11 cellular contexts compared by ENCODE assay signal in genomic region chr15:40931300-40932142, GRCh38. TPM values are rescaled to one million over a fixed set of nuclear protein-coding genes. Genes with fewer than 3 reads are reported as not detected.
A peak's percentile ranks its signal among the peaks of the same experiment; 100 is the strongest.
DNase-seq lines count a peak whose midpoint lies in the region; ATAC-seq and TF ChIP-seq lines count a peak whose summit lies in the region.
"Had no signal": no experiment of that assay in that cellular context is flagged by ENCODE, and none has a peak within 500 bp of the region (broad histone marks: within the 10 kb centered on the region; RNA-seq: fewer than 3 reads in every experiment).

No MANE protein-coding gene starts in this region.

- H3K36me3 ChIP-seq in ascending aorta (no peaks in the 10 kb centered on the region), lower lobe of right lung (peaks cover 21% of the 10 kb centered on the region), stomach (peaks cover 0 to 14% (median 0%) of the 10 kb centered on the region in 4 donors)

- DNase-seq in T-helper 2 cell treated with Interferon-gamma antibody and Interleukin-4, amounts not matched to agents 5 μg/mL and 100 μg/mL, for 36 hours (ENCODE audit: low spot score) = no peak
- DNase-seq in T-helper 2 cell (no peak), ascending aorta (ENCODE audit: low spot score in 2 of 2) (no peak), lower lobe of right lung (no peak), stomach (no peak), ecto neural progenitor cell (ENCODE audit: low spot score) (no peak), NCI-H2107 (lab: John Stamatoyannopoulos, UW) (no peak)
- DNase-seq: activated effector memory CD4-positive, alpha-beta T cell treated with Interleukin-2 at 50 U/mL for 16 hours; T1000 had no signal

- peak overlapping the region; percentile 45 to 66 for H3K4me3 ChIP-seq in ascending aorta
- H3K4me3 ChIP-seq in lower lobe of right lung = peak overlapping the region; percentile 64
- peak overlapping the region; percentile 49 to 75 (median 52) for H3K4me3 ChIP-seq in stomach

- H3K27me3 ChIP-seq in ascending aorta (peaks cover 8% of the 10 kb centered on the region), lower lobe of right lung (ENCODE audit: low read depth) (peaks cover 52% of the 10 kb centered on the region), stomach (peaks cover 10 to 66% (median 56%) of the 10 kb centered on the region in 3 donors)

- H3K4me1 Mint-ChIP-seq in T-helper 2 cell treated with Interferon-gamma antibody and Interleukin-4, amounts not matched to agents 5 μg/mL and 100 μg/mL, for 36 hours (ENCODE audit: low read depth) = peaks cover 30% of the 10 kb centered on the region

- TF ChIP-seq EP300 in stomach (IDR thresholded peaks at IDR 0.05) = no peak

- peak overlapping the region; percentile 79 for H3K4me3 Mint-ChIP-seq in T-helper 2 cell treated with Interferon-gamma antibody and Interleukin-4, amounts not matched to agents 5 μg/mL and 100 μg/mL, for 36 hours

- no peak overlapping the region for H3K27ac Mint-ChIP-seq in T-helper 2 cell treated with Interferon-gamma antibody and Interleukin-4, amounts not matched to agents 5 μg/mL and 100 μg/mL, for 36 hours

- intact Hi-C loops in ascending aorta (cut with DNase I) = loop anchor here (2.0 kb wide), 1 partner anchor 25 kb away; no protein-coding TSS in a partner anchor
- intact Hi-C loops in lower lobe of right lung (cut with DNase I) = no loop called here
- intact Hi-C loops in stomach (cut with DNase I; ENCODE audit: low total_unique reads) = no loop called here

- peaks cover 23 to 38% of the 10 kb centered on the region in 2 donors for H3K4me1 ChIP-seq in ascending aorta
- H3K4me1 ChIP-seq in lower lobe of right lung = peaks cover 90% of the 10 kb centered on the region
- peaks cover 43 to 72% (median 58%) of the 10 kb centered on the region in 4 donors for H3K4me1 ChIP-seq in stomach

- TF ChIP-seq CTCF in ascending aorta (IDR thresholded peaks at IDR 0.05) = no peak
- no peak for TF ChIP-seq CTCF in lower lobe of right lung (IDR thresholded peaks at IDR 0.05)
- no peak for TF ChIP-seq CTCF in stomach (IDR thresholded peaks at IDR 0.05)

- H3K27ac ChIP-seq in ascending aorta = no peak overlapping the region
- H3K27ac ChIP-seq in lower lobe of right lung = peak overlapping the region; percentile 60
- H3K27ac ChIP-seq in stomach = peak overlapping the region; percentile 9 to 47 (median 43)

- H3K27me3 Mint-ChIP-seq in T-helper 2 cell treated with Interferon-gamma antibody and Interleukin-4, amounts not matched to agents 5 μg/mL and 100 μg/mL, for 36 hours (ENCODE audit: low read depth) = peaks cover 58% of the 10 kb centered on the region

- no peaks in the 10 kb centered on the region for H3K9me3 ChIP-seq in ascending aorta
- no peaks in the 10 kb centered on the region for H3K9me3 ChIP-seq in lower lobe of right lung
- H3K9me3 ChIP-seq in stomach = no peaks in the 10 kb centered on the region

- no peaks in the 10 kb centered on the region for H3K36me3 Mint-ChIP-seq in T-helper 2 cell treated with Interferon-gamma antibody and Interleukin-4, amounts not matched to agents 5 μg/mL and 100 μg/mL, for 36 hours (ENCODE audit: low read depth)

- ATAC-seq in lower lobe of right lung (no peak), GM18511 (IDR thresholded peaks at IDR 0.05; ENCODE audit: unreplicated experiment) (no peak)

- H3K9me3 Mint-ChIP-seq in T-helper 2 cell treated with Interferon-gamma antibody and Interleukin-4, amounts not matched to agents 5 μg/mL and 100 μg/mL, for 36 hours = no peaks in the 10 kb centered on the region

- no peak for TF ChIP-seq POLR2A in stomach (IDR thresholded peaks at IDR 0.05)

- 74 to 79% (median 77%) methylated on average over 10 to 16 of the region's 16 CpGs for WGBS in stomach, 5 donors

RNA-seq across cellular contexts. Expression of gene DLL4, which starts 2.4 kb away (rescaled TPM):
- total RNA-seq in ascending aorta = 30.2 TPM
- total RNA-seq in lower lobe of right lung = 21.3 TPM
- 10 to 100 TPM in 1 of 5 donors, 1 to 10 TPM in 3, under 1 TPM in 1; 0.89 to 20.0 (median 3.3) TPM for total RNA-seq in stomach
- polyA plus RNA-seq in stomach = 1 to 10 TPM in 2 of 3 donors, under 1 TPM in 1; 0.56 to 2.2 (median 1.5) TPM

RNA-seq across cellular contexts. Expression of gene CHAC1, which starts 21.8 kb away (rescaled TPM):
- total RNA-seq in ascending aorta = 28.5 TPM
- 1.8 TPM for total RNA-seq in lower lobe of right lung
- 10 to 100 TPM in 1 of 5 donors, 1 to 10 TPM in 4; 1.3 to 17.1 (median 2.9) TPM for total RNA-seq in stomach
- 10 to 100 TPM in 2 of 3 donors, 1 to 10 TPM in 1; 5.7 to 61.6 (median 25.5) TPM for polyA plus RNA-seq in stomach

RNA-seq across cellular contexts. Expression of gene VPS18, which starts 37.3 kb away (rescaled TPM):
- 51.8 TPM for total RNA-seq in ascending aorta
- total RNA-seq in lower lobe of right lung = 24.0 TPM
- total RNA-seq in stomach = 10 to 100 TPM in 4 of 5 donors, 1 to 10 TPM in 1; 1.8 to 24.2 (median 20.3) TPM
- polyA plus RNA-seq in stomach = 10 to 100 TPM in 1 of 3 donors, 1 to 10 TPM in 2; 5.7 to 10.8 (median 6.1) TPM

RNA-seq across cellular contexts. Expression of gene RHOV, which starts 57.5 kb away (rescaled TPM):
- total RNA-seq in ascending aorta (not detected), lower lobe of right lung (1.5 TPM), stomach (1 to 10 TPM in 4 of 5 donors, not detected in 1; 1.3 to 3.2 (median 1.7) TPM)
- 10 to 100 TPM in 1 of 3 donors, 1 to 10 TPM in 2; 1.2 to 87.8 (median 1.4) TPM for polyA plus RNA-seq in stomach
- total RNA-seq: subcutaneous adipose tissue had no signal

Comparison
In these comparisons a context has a peak if more than half of its experiments do, and no peak if none do; other contexts are left out.
1. H3K27ac ChIP-seq: peak in lower lobe of right lung (single experiment) and stomach (5 of 5); none in ascending aorta (0 of 2).
2. Peak in every context shown above with its lines, with median percentiles within 50 percentile points of each other: H3K4me3 ChIP-seq.